In the genomic region with DNA sequence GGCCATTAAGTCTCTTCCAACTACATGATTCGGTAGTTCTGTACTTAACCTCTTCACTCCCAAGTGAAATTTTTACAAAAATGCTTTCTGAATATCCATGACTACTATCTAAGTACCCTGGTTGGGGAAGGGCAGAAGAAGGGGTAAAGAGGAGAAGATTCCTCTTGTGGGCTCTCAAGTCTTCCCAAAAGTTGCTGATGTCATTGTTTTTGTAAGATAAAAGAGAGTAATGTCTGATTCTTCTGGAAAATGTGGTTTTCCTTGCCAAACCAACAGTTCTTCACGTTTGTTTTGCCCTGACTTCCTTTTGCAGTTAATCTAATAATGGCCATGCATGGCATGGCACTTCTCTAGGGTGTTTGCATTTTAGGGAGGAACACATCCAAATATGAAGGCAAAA, we compare ENCODE assay signal across 1 cellular context.
TF ChIP-seq lines count a peak whose summit lies in the region.

No MANE protein-coding gene starts in this region.

TF ChIP-seq in K562, 482 proteins besides CTCF, POLR2A, EP300 and RAD21 (continued from another document):
- TF ChIP-seq RCOR1 (IDR thresholded peaks at IDR 0.05; ENCODE audit: borderline replicate concordance in 1 of 2, low read depth in 2 of 2, low read length in 2 of 2) (0 out of 4 replicates have a peak, but pooled peaks of 1 of the 2 experiments have one; percentile 22), HDAC6 (IDR thresholded peaks at IDR 0.05; ENCODE audit: low read depth, low read length) (no peak), CBX2 (IDR thresholded peaks at IDR 0.05; ENCODE audit: insufficient read depth, low read length, poor library complexity, severe bottlenecking) (no peak), IRF9 (tag; IDR thresholded peaks at IDR 0.05) (no peak), ZNF316 (IDR thresholded peaks at IDR 0.05) (peak; percentile 94)
